Comparison of ENCODE assay signal across 11 cellular contexts in the genomic region with DNA sequence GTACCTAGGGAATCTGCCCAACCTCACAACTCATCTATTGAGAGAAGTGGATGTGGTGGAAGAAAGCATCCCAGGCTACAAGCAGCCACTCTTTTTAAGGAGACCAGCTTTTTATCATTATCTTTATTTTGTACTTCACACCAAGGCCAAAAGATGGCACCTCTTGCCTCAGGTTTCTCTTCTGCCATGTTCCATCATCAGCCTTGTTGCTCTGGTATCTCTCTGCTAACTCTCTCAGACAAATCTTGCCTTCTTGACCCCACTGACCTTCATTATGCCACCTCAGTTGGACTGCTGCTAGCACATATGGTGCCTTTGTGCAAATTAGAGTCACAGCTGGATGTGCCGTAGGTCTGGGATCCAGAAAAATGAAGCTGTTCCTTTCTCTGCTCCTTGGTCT. TPM values are rescaled to one million over a fixed set of nuclear protein-coding genes. Genes with fewer than 3 reads are reported as not detected.
DNase-seq lines count a peak whose midpoint lies in the region; ATAC-seq, FAIRE-seq and TF ChIP-seq lines count a peak whose summit lies in the region.
"Had no signal": no experiment of that assay in that cellular context is flagged by ENCODE, and none has a peak within 500 bp of the region (broad histone marks: within the 10 kb centered on the region; RNA-seq: fewer than 3 reads in every experiment).

No MANE protein-coding gene starts in this region.

- no peak overlapping the region for H2AFZ ChIP-seq in endothelial cell of umbilical vein (ENCODE audit: low read depth, low read length)
- no peak overlapping the region for H2AFZ ChIP-seq in PC-9

- no peaks in the 10 kb centered on the region for H3K9me1 ChIP-seq in endothelial cell of umbilical vein (replicated peaks; ENCODE audit: control insufficient read depth, extremely low read depth, insufficient read depth, low read length)

- H3K27me3 ChIP-seq in BE2C (no peaks in the 10 kb centered on the region), endothelial cell of umbilical vein (ENCODE audit: control insufficient read depth in 2 of 2, insufficient read depth in 2 of 2, low read length in 2 of 2) (peaks cover 7 to 13% of the 10 kb centered on the region in 2 experiments), PC-9 (ENCODE audit: insufficient read depth, low read depth) (no peaks in the 10 kb centered on the region; the same call in 1 of the 2 replicates), HAP-1 (ENCODE audit: low read depth) (peaks cover 5% of the 10 kb centered on the region; the same call in 1 of the 2 replicates)
- H3K27me3 ChIP-seq: uterus had no signal

- no peak for ATAC-seq in activated T-cell treated with anti-CD3 and anti-CD28 coated beads, Interleukin-2, amount 50 U/mL, for 4 hours

- intact Hi-C loops in endothelial cell of umbilical vein (cut with micrococcal nuclease) = no loop called here
- intact Hi-C loops in activated CD4-positive, alpha-beta T cell treated with anti-CD3 and anti-CD28 coated beads, Interleukin-2, amount 10 ng/mL, durations not matched to agents 24 days and 14 days (cut with micrococcal nuclease) = loop anchor here (2.0 kb wide), 1 partner anchor 146 kb away; no protein-coding TSS in a partner anchor
- intact Hi-C loops in PC-9 (cut with micrococcal nuclease; ENCODE audit: unreplicated experiment) = no loop called here

- H3K4me3 ChIP-seq in BE2C (ENCODE audit: low read depth, low read length) (no peak overlapping the region), endothelial cell of umbilical vein (replicated peaks in 1 of 3; ENCODE audit: insufficient read depth in 1 of 3, low read depth in 1 of 3, low read length in 3 of 3) (no peak overlapping the region), PC-9 (no peak overlapping the region), HAP-1 (no peak overlapping the region)
- H3K4me3 ChIP-seq: uterus had no signal

- H3F3A ChIP-seq in PC-9 (ENCODE audit: insufficient read depth, low read depth) = no peaks in the 10 kb centered on the region

- H3K27ac Mint-ChIP-seq in activated CD4-positive, alpha-beta T cell treated with anti-CD3 and anti-CD28 coated beads, Interleukin-2, amount 10 ng/mL, durations not matched to agents 24 days and 14 days = no peak overlapping the region
- H3K27ac Mint-ChIP-seq: activated naive CD8-positive, alpha-beta T cell treated with anti-CD3 and anti-CD28 coated beads, Interleukin-2, amount 10 ng/mL, durations not matched to agents 7 days and 5 days; CD4-positive, CD25-positive, alpha-beta regulatory T cell had no signal

- dilution Hi-C loops in endothelial cell of umbilical vein (cut with MboI; ENCODE audit: extremely low pct_ligation_motif_present, low sequenced_read_pairs) = no loop called here

- H3K4me1 ChIP-seq in BE2C (peaks cover 13% of the 10 kb centered on the region; the same call in 1 of the 2 replicates), endothelial cell of umbilical vein (ENCODE audit: control insufficient read depth, extremely low read depth, insufficient read depth, low read length) (no peaks in the 10 kb centered on the region), PC-9 (replicated peaks; ENCODE audit: insufficient read depth) (no peaks in the 10 kb centered on the region), HAP-1 (no peaks in the 10 kb centered on the region)
- H3K4me1 ChIP-seq: uterus had no signal

- H3K4me1 Mint-ChIP-seq in activated CD4-positive, alpha-beta T cell treated with anti-CD3 and anti-CD28 coated beads, Interleukin-2, amount 10 ng/mL, durations not matched to agents 24 days and 14 days = no peaks in the 10 kb centered on the region
- no peaks in the 10 kb centered on the region for H3K4me1 Mint-ChIP-seq in activated T-cell treated with anti-CD3 and anti-CD28 coated beads, Interleukin-2, amount 50 U/mL, for 4 hours (ENCODE audit: low read depth)
- H3K4me1 Mint-ChIP-seq: activated naive CD8-positive, alpha-beta T cell treated with anti-CD3 and anti-CD28 coated beads, Interleukin-2, amount 10 ng/mL, durations not matched to agents 7 days and 5 days; CD4-positive, CD25-positive, alpha-beta regulatory T cell had no signal

- TF ChIP-seq CTCF in BE2C (IDR thresholded peaks at IDR 0.05; ENCODE audit: low read depth, low read length) = peak; percentile 46
- TF ChIP-seq CTCF in endothelial cell of umbilical vein (IDR thresholded peaks at IDR 0.05; ENCODE audit: extremely low read depth in 1 of 2, insufficient read depth in 1 of 2, low read depth in 1 of 2, low read length in 2 of 2) = no peak
- no peak for TF ChIP-seq CTCF in PC-9 (conservative IDR thresholded peaks at IDR 0.05)

- no peak overlapping the region for H3K4me2 ChIP-seq in endothelial cell of umbilical vein (ENCODE audit: insufficient read depth, low read length)
- no peak overlapping the region for H3K4me2 ChIP-seq in PC-9

- in situ Hi-C loops in HAP-1 (cut with MboI; ENCODE audit: low sequenced_read_pairs) = no loop called here

- H3K9me2 ChIP-seq in PC-9 (ENCODE audit: insufficient read depth) = no peaks in the 10 kb centered on the region

- CTCF ChIA-PET in endothelial cell of umbilical vein (lab: Charles Lee) = interaction anchor here (1.0 to 7.5 kb wide), 9 partner anchors 69 to 1302 kb away, joined by 3 to 274 read pairs (median 5); no protein-coding TSS in a partner anchor
- CTCF ChIA-PET in PC-9 (lab: Charles Lee) = no interaction called here

- H3K27me3 Mint-ChIP-seq in activated CD4-positive, alpha-beta T cell treated with anti-CD3 and anti-CD28 coated beads, Interleukin-2, amount 10 ng/mL, durations not matched to agents 24 days and 14 days = no peaks in the 10 kb centered on the region
- H3K27me3 Mint-ChIP-seq in activated T-cell treated with anti-CD3 and anti-CD28 coated beads, Interleukin-2, amount 50 U/mL, for 4 hours (ENCODE audit: low read depth) = peaks cover 3% of the 10 kb centered on the region
- H3K27me3 Mint-ChIP-seq: activated naive CD8-positive, alpha-beta T cell treated with anti-CD3 and anti-CD28 coated beads, Interleukin-2, amount 10 ng/mL, durations not matched to agents 7 days and 5 days; CD4-positive, CD25-positive, alpha-beta regulatory T cell had no signal

- no peaks in the 10 kb centered on the region for H3K9me3 Mint-ChIP-seq in activated CD4-positive, alpha-beta T cell treated with anti-CD3 and anti-CD28 coated beads, Interleukin-2, amount 10 ng/mL, durations not matched to agents 24 days and 14 days
- no peaks in the 10 kb centered on the region for H3K9me3 Mint-ChIP-seq in activated T-cell treated with anti-CD3 and anti-CD28 coated beads, Interleukin-2, amount 50 U/mL, for 4 hours
- H3K9me3 Mint-ChIP-seq: activated naive CD8-positive, alpha-beta T cell treated with anti-CD3 and anti-CD28 coated beads, Interleukin-2, amount 10 ng/mL, durations not matched to agents 7 days and 5 days had no signal

- FAIRE-seq in endothelial cell of umbilical vein (lab: Jason Lieb, UNC) = no peak

- H3K79me2 ChIP-seq in endothelial cell of umbilical vein (ENCODE audit: control insufficient read depth, insufficient read depth, low read length) = no peaks in the 10 kb centered on the region
- no peaks in the 10 kb centered on the region for H3K79me2 ChIP-seq in PC-9 (ENCODE audit: low read depth)

- no peak for TF ChIP-seq POLR2A in endothelial cell of umbilical vein (IDR thresholded peaks at IDR 0.05; ENCODE audit: low read depth, low read length)

- H3K9me3 ChIP-seq in BE2C = no peaks in the 10 kb centered on the region
- H3K9me3 ChIP-seq in endothelial cell of umbilical vein (replicated peaks; ENCODE audit: control insufficient read depth, insufficient read depth, low read length) = no peaks in the 10 kb centered on the region
- H3K9me3 ChIP-seq in PC-9 (ENCODE audit: insufficient read depth, low read depth) = no peaks in the 10 kb centered on the region
- no peaks in the 10 kb centered on the region for H3K9me3 ChIP-seq in HAP-1
- H3K9me3 ChIP-seq: uterus had no signal

- H4K20me1 ChIP-seq in endothelial cell of umbilical vein (replicated peaks; ENCODE audit: control insufficient read depth, extremely low read depth, insufficient read depth, low read length) (no peaks in the 10 kb centered on the region), PC-9 (ENCODE audit: insufficient read depth) (no peaks in the 10 kb centered on the region)

- DNase-seq in BE2C (no peak), HT1080 (ENCODE audit: low read depth) (peak; percentile 7), NCI-H526 treated with DMSO at 0.1 percent for 48 hours (lab: John Stamatoyannopoulos, UW) (peak; percentile 43), endothelial cell of umbilical vein (ENCODE audit: low read depth, low spot score) (peak; percentile 9), PC-9 (no peak), HAP-1 (ENCODE audit: low spot score in 2 of 2) (no peak)
- DNase-seq in activated CD4-positive, alpha-beta T cell treated with anti-CD3 and anti-CD28 coated beads, Interleukin-2, amount 10 ng/mL, durations not matched to agents 24 days and 14 days = no peak
- no peak for DNase-seq in activated T-cell treated with anti-CD3 and anti-CD28 coated beads, Interleukin-2, amount 50 U/mL, for 4 hours
- DNase-seq: activated naive CD8-positive, alpha-beta T cell treated with anti-CD3 and anti-CD28 coated beads, Interleukin-2, amount 10 ng/mL, durations not matched to agents 7 days and 5 days; CD4-positive, CD25-positive, alpha-beta regulatory T cell; uterus had no signal

- no peak overlapping the region for H3K9ac ChIP-seq in endothelial cell of umbilical vein (replicated peaks; ENCODE audit: extremely low read depth, insufficient read depth, low read length)

- H3K36me3 ChIP-seq in BE2C (no peaks in the 10 kb centered on the region), endothelial cell of umbilical vein (ENCODE audit: control insufficient read depth in 2 of 2, extremely low read depth in 1 of 2, insufficient read depth in 2 of 2, low read length in 2 of 2) (no peaks in the 10 kb centered on the region), PC-9 (ENCODE audit: low read depth) (no peaks in the 10 kb centered on the region), HAP-1 (replicated peaks) (no peaks in the 10 kb centered on the region)
- H3K36me3 ChIP-seq: uterus had no signal

- H3K27ac ChIP-seq in endothelial cell of umbilical vein (ENCODE audit: insufficient read depth, low read depth, low read length) (no peak overlapping the region), PC-9 (no peak overlapping the region)
- H3K27ac ChIP-seq: uterus had no signal

- BruUV-seq in endothelial cell of umbilical vein (replicated peaks; lab: Mats Ljungman, UMichigan) = no TSS peak
- no TSS peak for BruUV-seq in PC-9 (replicated peaks; lab: Mats Ljungman, UMichigan)

- H3K4me3 Mint-ChIP-seq in activated CD4-positive, alpha-beta T cell treated with anti-CD3 and anti-CD28 coated beads, Interleukin-2, amount 10 ng/mL, durations not matched to agents 24 days and 14 days = no peak overlapping the region
- no peak overlapping the region for H3K4me3 Mint-ChIP-seq in activated T-cell treated with anti-CD3 and anti-CD28 coated beads, Interleukin-2, amount 50 U/mL, for 4 hours
- H3K4me3 Mint-ChIP-seq: activated naive CD8-positive, alpha-beta T cell treated with anti-CD3 and anti-CD28 coated beads, Interleukin-2, amount 10 ng/mL, durations not matched to agents 7 days and 5 days; CD4-positive, CD25-positive, alpha-beta regulatory T cell had no signal

- H3K36me3 Mint-ChIP-seq in activated CD4-positive, alpha-beta T cell treated with anti-CD3 and anti-CD28 coated beads, Interleukin-2, amount 10 ng/mL, durations not matched to agents 24 days and 14 days (ENCODE audit: low read depth) = no peaks in the 10 kb centered on the region
- H3K36me3 Mint-ChIP-seq in activated T-cell treated with anti-CD3 and anti-CD28 coated beads, Interleukin-2, amount 50 U/mL, for 4 hours (ENCODE audit: insufficient read depth) = no peaks in the 10 kb centered on the region
- H3K36me3 Mint-ChIP-seq: activated naive CD8-positive, alpha-beta T cell treated with anti-CD3 and anti-CD28 coated beads, Interleukin-2, amount 10 ng/mL, durations not matched to agents 7 days and 5 days; CD4-positive, CD25-positive, alpha-beta regulatory T cell had no signal

- POLR2A ChIA-PET in endothelial cell of umbilical vein (lab: Charles Lee) (no interaction called here), PC-9 (lab: Charles Lee; ENCODE audit: unreplicated experiment) (no interaction called here)

RNA-seq across cellular contexts. Expression of a gene that starts 47.2 kb away (rescaled TPM):
- polyA plus RNA-seq in BE2C (2012; ENCODE audit: insufficient read depth, insufficient read length, low read depth) = 14.2 TPM
- total RNA-seq in HT1080 (2014; rRNA removed; shearing (Covaris generic)) = 2.4 and 2.7 TPM in 2 replicates
- 3.5 and 4.2 TPM in 2 replicates for polyA plus RNA-seq in HT1080 (2015; cell fraction: cytosol; rRNA removed)
- polyA plus RNA-seq in HT1080 (2015; cell fraction: nucleus; rRNA removed) = 3.6 and 5.0 TPM in 2 replicates
- total RNA-seq in endothelial cell of umbilical vein = 3.3 and 3.6 TPM in 2 replicates
- polyA plus RNA-seq in endothelial cell of umbilical vein = 1.8 and 2.0 TPM in 2 replicates
- polyA plus RNA-seq in endothelial cell of umbilical vein (2011; cell fraction: cytosol; rRNA removed) = 1.8 TPM in 2 replicates
- 2.5 and 2.7 TPM in 2 replicates for polyA plus RNA-seq in endothelial cell of umbilical vein (2011; cell fraction: nucleus; rRNA removed)
- 0.18 and 1.1 TPM in 2 replicates for polyA plus RNA-seq in endothelial cell of umbilical vein (2012)
- polyA minus RNA-seq in endothelial cell of umbilical vein = 2.5 and 4.2 TPM in 2 replicates
- polyA minus RNA-seq in endothelial cell of umbilical vein (2011; cell fraction: cytosol; rRNA and poly(A)+ RNA removed) = not detected
- 6.8 and 7.3 TPM in 2 replicates for polyA minus RNA-seq in endothelial cell of umbilical vein (2011; cell fraction: nucleus; rRNA and poly(A)+ RNA removed)
- total RNA-seq in activated CD4-positive, alpha-beta T cell treated with anti-CD3 and anti-CD28 coated beads, Interleukin-2, amount 10 ng/mL, durations not matched to agents 24 days and 14 days = not detected in 2 replicates
- not detected in 2 replicates for total RNA-seq in PC-9 (2021)
- not detected for total RNA-seq in activated T-cell treated with anti-CD3 and anti-CD28 coated beads, Interleukin-2, amount 50 U/mL, for 4 hours
- total RNA-seq: activated naive CD8-positive, alpha-beta T cell treated with anti-CD3 and anti-CD28 coated beads, Interleukin-2, amount 10 ng/mL, durations not matched to agents 7 days and 5 days; CD4-positive, CD25-positive, alpha-beta regulatory T cell had no signal
- polyA plus RNA-seq: CD4-positive, CD25-positive, alpha-beta regulatory T cell had no signal

Comparison
In these comparisons a context has a peak if more than half of its experiments do, and no peak if none do; other contexts are left out.
1. DNase-seq: peak in HT1080 (single experiment), NCI-H526 treated with DMSO at 0.1 percent for 48 hours (single experiment) and endothelial cell of umbilical vein (single experiment); none in BE2C (single experiment), activated CD4-positive, alpha-beta T cell treated with anti-CD3 and anti-CD28 coated beads, Interleukin-2, amount 10 ng/mL, durations not matched to agents 24 days and 14 days (single experiment), PC-9 (0 of 2), HAP-1 (0 of 2) and activated T-cell treated with anti-CD3 and anti-CD28 coated beads, Interleukin-2, amount 50 U/mL, for 4 hours (single experiment).